In genomic region chr12:127516467-127516866, GRCh38 we compare ENCODE assay signal across 26 cellular contexts.
A peak's percentile ranks its signal among the peaks of the same experiment; 100 is the strongest.
DNase-seq lines count a peak whose midpoint lies in the region; ATAC-seq and TF ChIP-seq lines count a peak whose summit lies in the region.
"Had no signal": no experiment of that assay in that cellular context is flagged by ENCODE, and none has a peak within 500 bp of the region (broad histone marks: within the 10 kb centered on the region; RNA-seq: fewer than 3 reads in every experiment).

No MANE protein-coding gene starts in this region.

- TF ChIP-seq CTCF in right atrium auricular region (IDR thresholded peaks at IDR 0.05) = no peak

- no peaks in the 10 kb centered on the region for H3K36me3 ChIP-seq in mesenchymal stem cell (ENCODE audit: control insufficient read depth in 1 of 2, insufficient read depth in 2 of 2, low read depth in 1 of 2, low read length in 2 of 2)
- H3K36me3 ChIP-seq in right atrium auricular region = no peaks in the 10 kb centered on the region
- H3K36me3 ChIP-seq: breast epithelium, left ventricle myocardium inferior, WERI-Rb-1 had no signal

- H3K27ac ChIP-seq in mesenchymal stem cell (ENCODE audit: low read length, poor library complexity, severe bottlenecking) (no peak overlapping the region), right atrium auricular region (no peak overlapping the region)
- H3K27ac ChIP-seq: breast epithelium, coronary artery, hepatocyte, left ventricle myocardium inferior, SK-N-MC, testis, WERI-Rb-1 had no signal

- no peak overlapping the region for H4K91ac ChIP-seq in mesenchymal stem cell (ENCODE audit: low read length)

- H4K8ac ChIP-seq in mesenchymal stem cell (ENCODE audit: low read length) = no peak overlapping the region

- no peak overlapping the region for H3K23ac ChIP-seq in mesenchymal stem cell (ENCODE audit: low read length in 2 of 2)

- WGBS in mesenchymal stem cell = 40% methylated on average over 1 of the region's 1 CpG

- no peak overlapping the region for H2AK5ac ChIP-seq in mesenchymal stem cell (ENCODE audit: low read length, severe bottlenecking)

- H2AFZ ChIP-seq in mesenchymal stem cell (ENCODE audit: low read depth, low read length) = no peak overlapping the region
- H2AFZ ChIP-seq: hepatocyte had no signal

- H3K18ac ChIP-seq in mesenchymal stem cell (ENCODE audit: low read depth in 1 of 2, low read length in 2 of 2) = no peak overlapping the region

- H2BK5ac ChIP-seq in mesenchymal stem cell (ENCODE audit: low read depth, low read length, poor library complexity, severe bottlenecking) = no peak overlapping the region

- no peak for ATAC-seq in HG03460 (IDR thresholded peaks at IDR 0.05; ENCODE audit: unreplicated experiment)
- ATAC-seq in GM19467 (IDR thresholded peaks at IDR 0.05; ENCODE audit: unreplicated experiment) = no peak
- ATAC-seq: K562; stimulated activated memory B cell treated with anti-CD40 and anti-IgM and Interleukin-4, amounts not matched to agents 10 μg/mL and 1 μg/mL and 100 μg/mL, for 72 hours had no signal

- DNase-seq in HCEC 1CT (peak; percentile 67), astrocyte of the hippocampus (ENCODE audit: low read depth, low spot score) (peak; percentile 20), mesenchymal stem cell (peak; percentile 5), right atrium auricular region (ENCODE audit: low spot score) (no peak)
- DNase-seq in activated CD4-positive, CD25-positive, alpha-beta regulatory T cell treated with anti-CD3 and anti-CD28 coated beads, Interleukin-2, amount 50 U/mL, for 72 hours = no peak
- DNase-seq: activated CD4-positive, alpha-beta T cell treated with anti-CD3 and anti-CD28 coated beads, Interleukin-2, amount 50 U/mL, for 4 hours; activated effector memory CD4-positive, alpha-beta T cell treated with Interleukin-2 at 50 U/mL for 16 hours; foreskin melanocyte; immature natural killer cell; left ventricle myocardium inferior; midbrain; NCI-H1436; NCI-H510A; nephron progenitor cell; stimulated activated CD4-positive, alpha-beta T cell treated with anti-CD3 and anti-CD28 coated beads, Interleukin-2, amount 100 ng/mL, for 24 hours; T-helper 2 cell; testis; WERI-Rb-1 had no signal

- no peak overlapping the region for H2BK15ac ChIP-seq in mesenchymal stem cell (ENCODE audit: low read depth, poor library complexity, severe bottlenecking)

- no peaks in the 10 kb centered on the region for H3K4me1 ChIP-seq in mesenchymal stem cell (ENCODE audit: control insufficient read depth, insufficient read depth, low read depth, low read length)
- no peaks in the 10 kb centered on the region for H3K4me1 ChIP-seq in right atrium auricular region
- H3K4me1 ChIP-seq: breast epithelium, left ventricle myocardium inferior, testis had no signal

- H3K4me3 ChIP-seq in mesenchymal stem cell (ENCODE audit: insufficient read depth in 1 of 2, low read depth in 1 of 2, low read length in 2 of 2) = no peak overlapping the region
- no peak overlapping the region for H3K4me3 ChIP-seq in right atrium auricular region
- H3K4me3 ChIP-seq: breast epithelium, coronary artery, hepatocyte, K562, left ventricle myocardium inferior, SK-N-MC, testis had no signal

- H3K14ac ChIP-seq in mesenchymal stem cell (ENCODE audit: low read length in 2 of 2) = no peak overlapping the region

- no peak overlapping the region for H2BK12ac ChIP-seq in mesenchymal stem cell (ENCODE audit: low read length in 2 of 2)

- H3K9ac ChIP-seq in mesenchymal stem cell (ENCODE audit: low read length) = peak overlapping the region; percentile 39

- no peaks in the 10 kb centered on the region for H3K27me3 ChIP-seq in mesenchymal stem cell (ENCODE audit: control insufficient read depth in 1 of 2, insufficient read depth in 1 of 2, low read length in 2 of 2)
- H3K27me3 ChIP-seq in right atrium auricular region = no peaks in the 10 kb centered on the region
- H3K27me3 ChIP-seq: breast epithelium, hepatocyte, testis had no signal

- H3K4me2 ChIP-seq in mesenchymal stem cell (ENCODE audit: low read length, poor library complexity, severe bottlenecking) = no peak overlapping the region
- H3K4me2 ChIP-seq: hepatocyte had no signal

- H3K9me3 ChIP-seq in mesenchymal stem cell (ENCODE audit: control insufficient read depth, low read length) (no peaks in the 10 kb centered on the region), right atrium auricular region (no peaks in the 10 kb centered on the region)
- H3K9me3 ChIP-seq: breast epithelium, left ventricle myocardium inferior, testis had no signal

- H3K4ac ChIP-seq in mesenchymal stem cell (ENCODE audit: low read depth in 1 of 2, low read length in 2 of 2) = no peak overlapping the region

- no peak overlapping the region for H2BK120ac ChIP-seq in mesenchymal stem cell (ENCODE audit: low read depth, low read length)

- no peaks in the 10 kb centered on the region for H3K79me1 ChIP-seq in mesenchymal stem cell (replicated peaks; ENCODE audit: low read length, poor library complexity, severe bottlenecking)

Comparison
In these comparisons a context has a peak if more than half of its experiments do, and no peak if none do; other contexts are left out.
1. DNase-seq: peak in HCEC 1CT (single experiment), astrocyte of the hippocampus (single experiment) and mesenchymal stem cell (single experiment); none in activated CD4-positive, CD25-positive, alpha-beta regulatory T cell treated with anti-CD3 and anti-CD28 coated beads, Interleukin-2, amount 50 U/mL, for 72 hours (single experiment) and right atrium auricular region (single experiment).